In genomic region chr18:22283397-22283796, GRCh38 we compare ENCODE assay signal across 12 cellular contexts.
A peak's percentile ranks its signal among the peaks of the same experiment; 100 is the strongest.
DNase-seq lines count a peak whose midpoint lies in the region; FAIRE-seq and TF ChIP-seq lines count a peak whose summit lies in the region.
"Had no signal": no experiment of that assay in that cellular context is flagged by ENCODE, and none has a peak within 500 bp of the region (broad histone marks: within the 10 kb centered on the region; RNA-seq: fewer than 3 reads in every experiment).

No MANE protein-coding gene starts in this region.

- peak; percentile 27 for DNase-seq in ELR (ENCODE audit: low read depth)
- DNase-seq in RCC 7860 (ENCODE audit: low spot score), result peak; percentile 49
- DNase-seq in dermis blood vessel endothelial cell, result peak; percentile 31
- DNase-seq in osteoblast (ENCODE audit: insufficient read length, low spot score, missing footprints), result no peak
- no peak for DNase-seq in NCI-H446 treated with DMSO at 0.1 percent for 48 hours (lab: John Stamatoyannopoulos, UW)
- no peak for DNase-seq in BE2C
- no peak for DNase-seq in NCI-H2196 (lab: John Stamatoyannopoulos, UW; ENCODE audit: unreplicated experiment)
- DNase-seq: effector memory CD4-positive, alpha-beta T cell; H7; kidney; naive thymus-derived CD4-positive, alpha-beta T cell had no signal

- peak overlapping the region; percentile 69 for H3K27ac ChIP-seq in osteoblast (ENCODE audit: low read depth, low read length)

- H3K9me3 ChIP-seq in osteoblast (ENCODE audit: low read depth, low read length) (no peaks in the 10 kb centered on the region), BE2C (no peaks in the 10 kb centered on the region)

- H3K27me3 ChIP-seq in osteoblast (ENCODE audit: insufficient read depth, low read length) (no peaks in the 10 kb centered on the region), BE2C (no peaks in the 10 kb centered on the region)
- H3K27me3 ChIP-seq: gastroesophageal sphincter had no signal

- no peak overlapping the region for H3K4me3 ChIP-seq in osteoblast (ENCODE audit: insufficient read depth, low read length)
- H3K4me3 ChIP-seq in BE2C (ENCODE audit: low read depth, low read length), result no peak overlapping the region
- H3K4me3 ChIP-seq: gastroesophageal sphincter had no signal

- no peak overlapping the region for H2AFZ ChIP-seq in osteoblast (ENCODE audit: low read length)

- peak overlapping the region; percentile 15 for H3K4me2 ChIP-seq in osteoblast (ENCODE audit: insufficient read depth, low read length)

- H3K36me3 ChIP-seq in osteoblast (ENCODE audit: insufficient read depth, low read length), result no peaks in the 10 kb centered on the region
- no peaks in the 10 kb centered on the region for H3K36me3 ChIP-seq in BE2C
- H3K36me3 ChIP-seq: gastroesophageal sphincter had no signal

- TF ChIP-seq CTCF in osteoblast (IDR thresholded peaks at IDR 0.05; ENCODE audit: extremely low read depth, low read depth, low read length), result no peak
- TF ChIP-seq CTCF in BE2C (IDR thresholded peaks at IDR 0.05; ENCODE audit: low read depth, low read length), result no peak

- no peak for FAIRE-seq in RCC 7860 (lab: Jason Lieb, UNC)
- FAIRE-seq: kidney had no signal

- no peaks in the 10 kb centered on the region for H4K20me1 ChIP-seq in osteoblast (ENCODE audit: insufficient read depth, low read length)

- peaks cover 12% of the 10 kb centered on the region for H3K4me1 ChIP-seq in osteoblast (ENCODE audit: insufficient read depth, low read length)
- H3K4me1 ChIP-seq in BE2C, result no peaks in the 10 kb centered on the region
- H3K4me1 ChIP-seq: gastroesophageal sphincter had no signal

- H3K79me2 ChIP-seq in osteoblast (ENCODE audit: insufficient read depth, low read length), result no peaks in the 10 kb centered on the region

Comparison
In these comparisons a context has a peak if more than half of its experiments do, and no peak if none do; other contexts are left out.
1. DNase-seq: peak in ELR (single experiment), RCC 7860 (single experiment) and dermis blood vessel endothelial cell (single experiment); none in osteoblast (single experiment), NCI-H446 treated with DMSO at 0.1 percent for 48 hours (single experiment), BE2C (single experiment) and NCI-H2196 (single experiment).